ENCODE assay signal across 17 cellular contexts in genomic region chr15:74391604-74392401, GRCh38. TPM values are rescaled to one million over a fixed set of nuclear protein-coding genes. Genes with fewer than 3 reads are reported as not detected.
DNase-seq lines count a peak whose midpoint lies in the region; ATAC-seq, FAIRE-seq and TF ChIP-seq lines count a peak whose summit lies in the region.
"Had no signal": no experiment of that assay in that cellular context is flagged by ENCODE, and none has a peak within 500 bp of the region (broad histone marks: within the 10 kb centered on the region; RNA-seq: fewer than 3 reads in every experiment).

No MANE protein-coding gene starts in this region.

- H3K9ac ChIP-seq in H1 (replicated peaks in 1 of 4; ENCODE audit: extremely low read depth in 1 of 4, low read depth in 3 of 4, low read length in 3 of 4) = no peak overlapping the region
- H3K9ac ChIP-seq: SK-N-SH had no signal

- no peaks in the 10 kb centered on the region for H3K23me2 ChIP-seq in H1 (ENCODE audit: low read depth, low read length)

- TF ChIP-seq EP300 in H1 (IDR thresholded peaks at IDR 0.05; ENCODE audit: borderline replicate concordance in 1 of 2, low read depth in 2 of 2, low read length in 2 of 2) = no peak

- no peak for DNase-seq in activated T-cell treated with anti-CD3 and anti-CD28 coated beads, Interleukin-2, amount 50 U/mL, for 4 hours
- no peak for DNase-seq in activated T-cell treated with anti-CD3 and anti-CD28 coated beads for 4 hours
- no peak for DNase-seq in activated B cell treated with CpG ODN at 0.5 μM for 24 hours
- no peak for DNase-seq in H1 (ENCODE audit: low read depth in 1 of 2, low spot score in 2 of 2)
- no peak for DNase-seq in stimulated activated naive B cell treated with anti-CD40 and anti-IgM and Interleukin-4, amounts not matched to agents 10 μg/mL and 1 μg/mL and 100 μg/mL, for 72 hours
- no peak for DNase-seq in HEK293T (ENCODE audit: extremely low spot score)
- no peak for DNase-seq in testis
- DNase-seq: effector CD4-positive, alpha-beta T cell; NCI-H187; NCI-H446 treated with DMSO at 0.1 percent for 48 hours; stimulated activated naive CD4-positive, alpha-beta T cell had no signal

- peak overlapping the region; percentile 51 for H4K8ac ChIP-seq in H1 (ENCODE audit: extremely low read depth, insufficient read depth, low read length)

- TF ChIP-seq POLR2A in H1 (IDR thresholded peaks at IDR 0.05; ENCODE audit: control extremely low read depth in 1 of 2, low read depth in 2 of 2, low read length in 2 of 2) = no peak
- TF ChIP-seq POLR2A in testis (IDR thresholded peaks at IDR 0.05) = no peak

- TF ChIP-seq CTCF in activated B cell treated with CpG ODN at 0.5 μM for 24 hours (IDR thresholded peaks at IDR 0.05) (no peak), H1 (IDR thresholded peaks at IDR 0.05; ENCODE audit: control extremely low read depth in 1 of 3, insufficient read depth in 1 of 3, low read depth in 1 of 3, low read length in 3 of 3) (no peak), testis (IDR thresholded peaks at IDR 0.05) (no peak)

- peaks cover 61% of the 10 kb centered on the region for H3K4me1 Mint-ChIP-seq in activated T-cell treated with anti-CD3 and anti-CD28 coated beads, Interleukin-2, amount 50 U/mL, for 4 hours (ENCODE audit: low read depth)
- H3K4me1 Mint-ChIP-seq in activated B cell treated with CpG ODN at 0.5 μM for 24 hours = peaks cover 93% of the 10 kb centered on the region
- peaks cover 93 to 100% of the 10 kb centered on the region in 2 donors for H3K4me1 Mint-ChIP-seq in stimulated activated naive B cell treated with anti-CD40 and anti-IgM and Interleukin-4, amounts not matched to agents 10 μg/mL and 1 μg/mL and 100 μg/mL, for 72 hours

- WGBS in H1 (ENCODE audit: extremely low coverage in 1 of 2, insufficient coverage in 1 of 2, insufficient read length in 1 of 2, insufficient replicate concordance in 2 of 2, low coverage in 1 of 2, low lambda C conversion rate in 2 of 2, missing lambda C conversion rate in 1 of 2), 2 experiments = 88% methylated on average over 9 of the region's 9 CpGs; no CpG with 5 or more reads in 1 of the 2 experiments
- 75 to 79% methylated on average over 9 of the region's 9 CpGs for WGBS in testis, 2 donors

- H3K9me3 ChIP-seq in H1 (ENCODE audit: insufficient read depth in 2 of 2, low read depth in 1 of 2, low read length in 1 of 2) (no peaks in the 10 kb centered on the region), testis (no peaks in the 10 kb centered on the region)
- H3K9me3 ChIP-seq: breast epithelium, SK-N-SH had no signal

- H3K4me1 ChIP-seq in H1 (replicated peaks in 1 of 4; ENCODE audit: control insufficient read depth in 3 of 4, insufficient read depth in 4 of 4, low read length in 3 of 4) (peaks cover 0 to 4% (median under 1%) of the 10 kb centered on the region in 4 experiments; a peak in 5 of 7 replicates), testis (peaks cover 13% of the 10 kb centered on the region)
- H3K4me1 ChIP-seq: breast epithelium had no signal

- no peak overlapping the region for H3K4ac ChIP-seq in H1 (replicated peaks; ENCODE audit: insufficient read length, low read depth, low read length)

- H3K4me3 Mint-ChIP-seq in activated T-cell treated with anti-CD3 and anti-CD28 coated beads, Interleukin-2, amount 50 U/mL, for 4 hours = peak overlapping the region; percentile 47
- peak overlapping the region; percentile 32 for H3K4me3 Mint-ChIP-seq in activated B cell treated with CpG ODN at 0.5 μM for 24 hours
- H3K4me3 Mint-ChIP-seq in stimulated activated naive B cell treated with anti-CD40 and anti-IgM and Interleukin-4, amounts not matched to agents 10 μg/mL and 1 μg/mL and 100 μg/mL, for 72 hours = peak overlapping the region; percentile 85 to 86

- no peak overlapping the region for H2AFZ ChIP-seq in H1 (ENCODE audit: low read length)

- H3K4me2 ChIP-seq in H1 (ENCODE audit: insufficient read depth in 1 of 2, low read depth in 2 of 2, low read length in 2 of 2) = no peak overlapping the region
- H3K4me2 ChIP-seq: SK-N-SH had no signal

- no peak overlapping the region for H4K5ac ChIP-seq in H1 (ENCODE audit: insufficient read length, low read depth, low read length)

- no peak overlapping the region for H3K14ac ChIP-seq in H1 (ENCODE audit: insufficient read length)

- H3K56ac ChIP-seq in H1 (replicated peaks; ENCODE audit: insufficient read length, low read depth, low read length) = no peak overlapping the region

- no peaks in the 10 kb centered on the region for H3K79me2 ChIP-seq in H1 (ENCODE audit: control insufficient read depth in 1 of 2, insufficient read depth in 2 of 2, low read length in 2 of 2)

- no peak for FAIRE-seq in H1 (lab: Jason Lieb, UNC)

- POLR2A ChIA-PET in activated B cell treated with CpG ODN at 0.5 μM for 24 hours (lab: Charles Lee) (interaction anchor here (0.7 to 16.5 kb wide), 4 partner anchors 8 to 19 kb away, joined by 3 to 563 read pairs (median 27); no protein-coding TSS in a partner anchor), H1 (lab: Charles Lee; ENCODE audit: partially characterized antibody) (no interaction called here), HEK293T (lab: Yijun Ruan, JAX) (interaction anchor here (1.9 kb wide), 1 partner anchor 69 kb away, joined by 4 read pairs; the partner anchor contains the start of gene UBL7)

- no peak overlapping the region for H2AK5ac ChIP-seq in H1 (ENCODE audit: low read depth, low read length)

- no peaks in the 10 kb centered on the region for H3K36me3 ChIP-seq in H1 (ENCODE audit: control insufficient read depth in 2 of 4, insufficient read depth in 4 of 4, low read length in 3 of 4)
- no peaks in the 10 kb centered on the region for H3K36me3 ChIP-seq in testis (ENCODE audit: low read depth, missing control alignments)
- H3K36me3 ChIP-seq: breast epithelium had no signal

- H3K4me3 ChIP-seq in H1 (ENCODE audit: extremely low read depth in 1 of 4, insufficient read depth in 2 of 4, low read depth in 3 of 4, low read length in 4 of 4) (no peak overlapping the region), testis (no peak overlapping the region)
- H3K4me3 ChIP-seq: breast epithelium had no signal

- no peaks in the 10 kb centered on the region for H3K9me3 Mint-ChIP-seq in activated T-cell treated with anti-CD3 and anti-CD28 coated beads, Interleukin-2, amount 50 U/mL, for 4 hours
- H3K9me3 Mint-ChIP-seq in activated B cell treated with CpG ODN at 0.5 μM for 24 hours = no peaks in the 10 kb centered on the region
- peaks cover 0 to 1% of the 10 kb centered on the region in 2 donors for H3K9me3 Mint-ChIP-seq in stimulated activated naive B cell treated with anti-CD40 and anti-IgM and Interleukin-4, amounts not matched to agents 10 μg/mL and 1 μg/mL and 100 μg/mL, for 72 hours

- H3K18ac ChIP-seq in H1 (ENCODE audit: extremely low read depth, low read length) = no peak overlapping the region

- no peak for ATAC-seq in activated T-cell treated with anti-CD3 and anti-CD28 coated beads, Interleukin-2, amount 50 U/mL, for 4 hours
- ATAC-seq in activated B cell treated with CpG ODN at 0.5 μM for 24 hours (ENCODE audit: low read depth) (no peak), GM21825 (IDR thresholded peaks at IDR 0.05; ENCODE audit: unreplicated experiment) (no peak)
- ATAC-seq in stimulated activated naive B cell treated with anti-CD40 and anti-IgM and Interleukin-4, amounts not matched to agents 10 μg/mL and 1 μg/mL and 100 μg/mL, for 72 hours (replicated peaks) = no peak
- ATAC-seq: HCT116, sciatic nerve had no signal

- H3K36me3 Mint-ChIP-seq in activated T-cell treated with anti-CD3 and anti-CD28 coated beads, Interleukin-2, amount 50 U/mL, for 4 hours (ENCODE audit: insufficient read depth) = no peaks in the 10 kb centered on the region
- no peaks in the 10 kb centered on the region for H3K36me3 Mint-ChIP-seq in activated B cell treated with CpG ODN at 0.5 μM for 24 hours (ENCODE audit: low read depth)
- peaks cover 7 to 58% of the 10 kb centered on the region in 2 donors for H3K36me3 Mint-ChIP-seq in stimulated activated naive B cell treated with anti-CD40 and anti-IgM and Interleukin-4, amounts not matched to agents 10 μg/mL and 1 μg/mL and 100 μg/mL, for 72 hours

- H2BK20ac ChIP-seq in H1 (ENCODE audit: low read length) = no peak overlapping the region

- peak overlapping the region; percentile 78 for H3K27ac Mint-ChIP-seq in activated B cell treated with CpG ODN at 0.5 μM for 24 hours
- peak overlapping the region; percentile 98 for H3K27ac Mint-ChIP-seq in stimulated activated naive B cell treated with anti-CD40 and anti-IgM and Interleukin-4, amounts not matched to agents 10 μg/mL and 1 μg/mL and 100 μg/mL, for 72 hours

- H2BK15ac ChIP-seq in H1 (ENCODE audit: low read length) = 0 out of 2 replicates have a peak overlapping the region, but pooled peaks have one; percentile 46

- CTCF ChIA-PET in activated B cell treated with CpG ODN at 0.5 μM for 24 hours (lab: Charles Lee) = no interaction called here
- CTCF ChIA-PET in H1 (lab: Charles Lee; ENCODE audit: partially characterized antibody) = interaction anchor here (0.6 to 36.8 kb wide), 7 partner anchors 9 to 248 kb away, joined by 3 to 1311 read pairs (median 5); partner anchors contain the start of gene SEMA7A
- CTCF ChIA-PET in HEK293T (lab: Yijun Ruan, JAX) = no interaction called here

- no peak overlapping the region for H3K23ac ChIP-seq in H1 (ENCODE audit: insufficient read length)

- H3K27me3 Mint-ChIP-seq in activated T-cell treated with anti-CD3 and anti-CD28 coated beads, Interleukin-2, amount 50 U/mL, for 4 hours (ENCODE audit: low read depth) = no peaks in the 10 kb centered on the region
- H3K27me3 Mint-ChIP-seq in activated B cell treated with CpG ODN at 0.5 μM for 24 hours = no peaks in the 10 kb centered on the region
- H3K27me3 Mint-ChIP-seq in stimulated activated naive B cell treated with anti-CD40 and anti-IgM and Interleukin-4, amounts not matched to agents 10 μg/mL and 1 μg/mL and 100 μg/mL, for 72 hours = no peaks in the 10 kb centered on the region

- H3K27ac ChIP-seq in H1 (ENCODE audit: low read depth, low read length) = no peak overlapping the region
- H3K27ac ChIP-seq in testis = no peak overlapping the region
- H3K27ac ChIP-seq: breast epithelium, VCaP had no signal

- no peak overlapping the region for H2BK5ac ChIP-seq in H1 (ENCODE audit: low read depth, low read length)

- H2BK120ac ChIP-seq in H1 (replicated peaks; ENCODE audit: low read depth, low read length) = no peak overlapping the region

- no peak for TF ChIP-seq RAD21 in H1 (IDR thresholded peaks at IDR 0.05 in 1 of 2, conservative IDR thresholded peaks at IDR 0.05 in 1 of 2; ENCODE audit: low read depth in 2 of 2, low read length in 2 of 2)

- intact Hi-C loops in activated B cell treated with CpG ODN at 0.5 μM for 24 hours (cut with micrococcal nuclease) (no loop called here), testis (cut with DNase I; ENCODE audit: low total_unique reads) (no loop called here)

- H4K91ac ChIP-seq in H1 (replicated peaks; ENCODE audit: insufficient read length, low read length) = no peak overlapping the region

- H3K27me3 ChIP-seq in H1 (replicated peaks in 1 of 4; ENCODE audit: control insufficient read depth in 3 of 4, extremely low read depth in 1 of 4, insufficient read depth in 3 of 4, low read length in 3 of 4) (no peaks in the 10 kb centered on the region), testis (no peaks in the 10 kb centered on the region)
- H3K27me3 ChIP-seq: breast epithelium had no signal

- H3K79me1 ChIP-seq in H1 (ENCODE audit: low read depth, low read length) = no peaks in the 10 kb centered on the region

- H4K20me1 ChIP-seq in H1 (replicated peaks in 1 of 2; ENCODE audit: control insufficient read depth in 1 of 2, insufficient read depth in 2 of 2, low read length in 2 of 2) = no peaks in the 10 kb centered on the region

- no peak overlapping the region for H2BK12ac ChIP-seq in H1 (ENCODE audit: low read depth, low read length)

RNA-seq across cellular contexts. Expression of gene CYP11A1, which starts 24.4 kb away (rescaled TPM):
- total RNA-seq in activated T-cell treated with anti-CD3 and anti-CD28 coated beads, Interleukin-2, amount 50 U/mL, for 4 hours = under 1 TPM; 0.33 to 0.41 (median 0.40) TPM
- not detected in 2 replicates for total RNA-seq in activated B cell treated with CpG ODN at 0.5 μM for 24 hours
- 1.9 and 3.3 TPM in 2 replicates for total RNA-seq in H1 (2021; fragmentation: NEBNext Ultra II Directional; extraction: Animal tissue kit (Norgen Biotek cat#: 25700))
- polyA plus RNA-seq in H1 (2011; rRNA removed) = 7.2 and 7.5 TPM in 2 replicates
- 6.9 TPM for polyA plus RNA-seq in H1 (2011; cell fraction: cytosol; rRNA removed)
- polyA plus RNA-seq in H1 (2011; cell fraction: nucleus; rRNA removed) = 7.1 TPM
- 3.6 to 5.9 TPM (median 4.9 TPM) in 4 replicates for polyA plus RNA-seq in H1 (2012, experiment 1 of 2)
- 4.9 TPM for polyA plus RNA-seq in H1 (2012, experiment 2 of 2)
- 2.0 TPM for polyA plus RNA-seq in H1 (2013, experiment 1 of 2)
- 2.0 TPM for polyA plus RNA-seq in H1 (2013, experiment 2 of 2)
- polyA minus RNA-seq in H1 (2011; rRNA and poly(A)+ RNA removed) = 6.3 and 7.6 TPM in 2 replicates
- polyA minus RNA-seq in H1 (2011; cell fraction: cytosol; rRNA and poly(A)+ RNA removed) = 4.3 TPM
- polyA minus RNA-seq in H1 (2011; cell fraction: nucleus; rRNA and poly(A)+ RNA removed) = 2.8 TPM
- total RNA-seq in testis = 10 to 100 TPM; 74.3 to 76.4 TPM
- polyA plus RNA-seq in testis (ENCODE audit: insufficient read depth, low read depth, low replicate concordance) = 76.2 TPM

RNA-seq across cellular contexts. Expression of gene SEMA7A, which starts 42.0 kb away (rescaled TPM):
- 100 to 1,000 TPM; 187 to 215 (median 195) TPM for total RNA-seq in activated T-cell treated with anti-CD3 and anti-CD28 coated beads, Interleukin-2, amount 50 U/mL, for 4 hours
- total RNA-seq in activated B cell treated with CpG ODN at 0.5 μM for 24 hours = 159 and 178 TPM in 2 replicates
- total RNA-seq in H1 (2021; fragmentation: NEBNext Ultra II Directional; extraction: Animal tissue kit (Norgen Biotek cat#: 25700)) = 14.6 and 15.0 TPM in 2 replicates
- 10.7 and 13.4 TPM in 2 replicates for polyA plus RNA-seq in H1 (2011; rRNA removed)
- 10.9 TPM for polyA plus RNA-seq in H1 (2011; cell fraction: cytosol; rRNA removed)
- polyA plus RNA-seq in H1 (2011; cell fraction: nucleus; rRNA removed) = 19.2 TPM
- 10.5 to 14.0 TPM (median 12.0 TPM) in 4 replicates for polyA plus RNA-seq in H1 (2012, experiment 1 of 2)
- 11.5 TPM for polyA plus RNA-seq in H1 (2012, experiment 2 of 2)
- 16.7 TPM for polyA plus RNA-seq in H1 (2013, experiment 1 of 2)
- polyA plus RNA-seq in H1 (2013, experiment 2 of 2) = 16.7 TPM
- 10.7 and 12.5 TPM in 2 replicates for polyA minus RNA-seq in H1 (2011; rRNA and poly(A)+ RNA removed)
- polyA minus RNA-seq in H1 (2011; cell fraction: cytosol; rRNA and poly(A)+ RNA removed) = 4.6 TPM
- polyA minus RNA-seq in H1 (2011; cell fraction: nucleus; rRNA and poly(A)+ RNA removed) = 9.5 TPM
- 100 to 1,000 TPM; 217 to 220 TPM for total RNA-seq in testis
- 80.7 TPM for polyA plus RNA-seq in testis (ENCODE audit: insufficient read depth, low read depth, low replicate concordance)

Comparison
In these comparisons a context has a peak if more than half of its experiments do, and no peak if none do; other contexts are left out.
1. H3K4me3 Mint-ChIP-seq: peak in every context shown above with its lines; median percentile 86 in stimulated activated naive B cell treated with anti-CD40 and anti-IgM and Interleukin-4, amounts not matched to agents 10 μg/mL and 1 μg/mL and 100 μg/mL, for 72 hours; 47 in activated T-cell treated with anti-CD3 and anti-CD28 coated beads, Interleukin-2, amount 50 U/mL, for 4 hours; 32 in activated B cell treated with CpG ODN at 0.5 μM for 24 hours.
2. RNA of gene CYP11A1, which starts 24.4 kb away (total RNA-seq): 74.3 to 76.4 TPM in testis; 1.9 to 3.3 TPM in H1, 0.33 to 0.41 TPM in activated T-cell treated with anti-CD3 and anti-CD28 coated beads, Interleukin-2, amount 50 U/mL, for 4 hours and not detected in activated B cell treated with CpG ODN at 0.5 μM for 24 hours; every median in the first group is over 10 times any median in the second.